1 cellular context compared by ENCODE assay signal in the genomic region with DNA sequence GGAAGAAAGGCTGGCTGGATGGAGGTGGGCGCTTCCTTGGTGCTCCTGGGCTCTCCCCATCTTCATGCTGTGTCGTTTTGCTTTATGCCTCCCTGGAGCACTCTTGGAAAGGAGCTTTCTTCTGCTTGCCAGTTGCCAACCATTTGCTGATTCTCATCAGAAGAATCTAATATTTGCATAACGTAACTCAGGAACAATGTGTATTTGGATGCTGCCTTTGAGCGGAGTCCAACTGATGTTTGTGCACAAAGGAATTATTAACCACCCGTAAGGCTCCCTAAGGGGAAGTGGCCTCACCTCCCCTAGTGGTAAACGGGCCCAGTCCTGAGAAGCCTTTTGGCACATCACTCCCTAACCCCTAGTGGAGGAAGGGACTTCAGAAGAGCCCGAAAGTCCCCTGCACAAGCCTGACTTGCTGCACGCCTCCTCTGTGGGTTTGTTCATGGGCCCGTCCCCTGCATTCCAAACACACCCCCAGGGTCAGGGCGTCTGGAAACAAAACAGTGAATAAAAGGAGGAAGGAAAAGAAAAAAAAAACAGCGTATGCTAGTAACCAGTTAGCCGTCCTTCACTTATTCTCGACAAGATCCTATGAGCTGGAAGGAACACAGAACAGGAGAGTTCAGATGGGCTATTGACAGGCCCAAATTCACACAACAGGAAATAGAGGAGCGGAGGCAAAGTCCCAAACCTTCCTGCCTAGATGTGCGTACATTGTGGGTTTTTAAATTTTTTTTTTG.
TF ChIP-seq lines count a peak whose summit lies in the region.

No MANE protein-coding gene starts in this region.

TF ChIP-seq in HepG2, 621 proteins besides CTCF, POLR2A, EP300 and RAD21 (continued from another document and continues in another):
- TF ChIP-seq, protein P1, sequence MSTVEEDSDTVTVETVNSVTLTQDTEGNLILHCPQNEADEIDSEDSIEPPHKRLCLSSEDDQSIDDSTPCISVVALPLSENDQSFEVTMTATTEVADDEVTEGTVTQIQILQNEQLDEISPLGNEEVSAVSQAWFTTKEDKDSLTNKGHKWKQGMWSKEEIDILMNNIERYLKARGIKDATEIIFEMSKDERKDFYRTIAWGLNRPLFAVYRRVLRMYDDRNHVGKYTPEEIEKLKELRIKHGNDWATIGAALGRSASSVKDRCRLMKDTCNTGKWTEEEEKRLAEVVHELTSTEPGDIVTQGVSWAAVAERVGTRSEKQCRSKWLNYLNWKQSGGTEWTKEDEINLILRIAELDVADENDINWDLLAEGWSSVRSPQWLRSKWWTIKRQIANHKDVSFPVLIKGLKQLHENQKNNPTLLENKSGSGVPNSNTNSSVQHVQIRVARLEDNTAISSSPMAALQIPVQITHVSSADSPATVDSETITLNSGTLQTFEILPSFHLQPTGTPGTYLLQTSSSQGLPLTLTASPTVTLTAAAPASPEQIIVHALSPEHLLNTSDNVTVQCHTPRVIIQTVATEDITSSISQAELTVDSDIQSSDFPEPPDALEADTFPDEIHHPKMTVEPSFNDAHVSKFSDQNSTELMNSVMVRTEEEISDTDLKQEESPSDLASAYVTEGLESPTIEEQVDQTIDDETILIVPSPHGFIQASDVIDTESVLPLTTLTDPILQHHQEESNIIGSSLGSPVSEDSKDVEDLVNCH (CRISPR knock-in tag; IDR thresholded peaks at IDR 0.05), result no peak
- TF ChIP-seq KDM4B (CRISPR knock-in tag; IDR thresholded peaks at IDR 0.05) (no peak; the same call in 1 of the 2 replicates), ZSCAN29 (CRISPR knock-in tag; conservative IDR thresholded peaks at IDR 0.05) (no peak), KLF12 (CRISPR knock-in tag; IDR thresholded peaks at IDR 0.05; ENCODE audit: borderline replicate concordance) (peak; percentile 44; the same call in 1 of the 2 replicates), SATB2 (CRISPR knock-in tag; IDR thresholded peaks at IDR 0.05) (no peak; the same call in 1 of the 2 replicates), ZNF143 (CRISPR knock-in tag; IDR thresholded peaks at IDR 0.05) (0 out of 2 replicates have a peak, but pooled peaks have one; percentile 23), ZFP1 (CRISPR knock-in tag; IDR thresholded peaks at IDR 0.05) (0 out of 2 replicates have a peak, but pooled peaks have one; percentile 24), ZNF260 (CRISPR knock-in tag; IDR thresholded peaks at IDR 0.05; ENCODE audit: borderline replicate concordance, low read depth) (no peak), ZNF337 (CRISPR knock-in tag; IDR thresholded peaks at IDR 0.05; ENCODE audit: borderline replicate concordance, low read depth) (no peak), TMF1 (CRISPR knock-in tag; IDR thresholded peaks at IDR 0.05; ENCODE audit: low read depth) (no peak), NPAS2 (CRISPR knock-in tag; IDR thresholded peaks at IDR 0.05; ENCODE audit: borderline replicate concordance) (0 out of 2 replicates have a peak, but pooled peaks have one; percentile 44), FOSL1 (CRISPR knock-in tag; IDR thresholded peaks at IDR 0.05; ENCODE audit: borderline replicate concordance) (no peak), ZFP36 (IDR thresholded peaks at IDR 0.05; ENCODE audit: borderline replicate concordance, low read depth, low read length, partially characterized antibody) (no peak), TCF7 (IDR thresholded peaks at IDR 0.05; ENCODE audit: low read depth) (peak; percentile 95), CHD2 (IDR thresholded peaks at IDR 0.05; ENCODE audit: low read depth, low read length) (no peak), ZNF160 (CRISPR knock-in tag; IDR thresholded peaks at IDR 0.05) (no peak), ZNF564 (CRISPR knock-in tag; IDR thresholded peaks at IDR 0.05) (peak; percentile 46), SALL1 (CRISPR knock-in tag; IDR thresholded peaks at IDR 0.05) (peak; percentile 98), ZNF556 (CRISPR knock-in tag; IDR thresholded peaks at IDR 0.05; ENCODE audit: borderline replicate concordance) (peak; percentile 36; the same call in 1 of the 2 replicates), ZBTB42 (CRISPR knock-in tag; IDR thresholded peaks at IDR 0.05) (0 out of 2 replicates have a peak, but pooled peaks have one; percentile 69), PCBP1 (IDR thresholded peaks at IDR 0.05; ENCODE audit: borderline replicate concordance, low read depth, low read length) (no peak), TBL1XR1 (IDR thresholded peaks at IDR 0.05; ENCODE audit: borderline replicate concordance, low read length, partially characterized antibody) (peak; percentile 71), HHEX (CRISPR knock-in tag; IDR thresholded peaks at IDR 0.05) (peak; percentile 77), AHR (CRISPR knock-in tag; IDR thresholded peaks at IDR 0.05) (0 out of 2 replicates have a peak, but pooled peaks have one; percentile 27), ATF7-NPFF (CRISPR knock-in tag; IDR thresholded peaks at IDR 0.05; ENCODE audit: low read depth) (0 out of 2 replicates have a peak, but pooled peaks have one; percentile 35), ZNF10 (CRISPR knock-in tag; IDR thresholded peaks at IDR 0.05; ENCODE audit: borderline replicate concordance, low read depth) (no peak), KDM5B (CRISPR knock-in tag; IDR thresholded peaks at IDR 0.05; ENCODE audit: borderline replicate concordance) (no peak), ZSCAN12 (CRISPR knock-in tag; IDR thresholded peaks at IDR 0.05) (no peak), ZNF678 (CRISPR knock-in tag; IDR thresholded peaks at IDR 0.05) (no peak), ZFP41 (CRISPR knock-in tag; IDR thresholded peaks at IDR 0.05; ENCODE audit: borderline replicate concordance) (no peak)
- TF ChIP-seq, protein P2, sequence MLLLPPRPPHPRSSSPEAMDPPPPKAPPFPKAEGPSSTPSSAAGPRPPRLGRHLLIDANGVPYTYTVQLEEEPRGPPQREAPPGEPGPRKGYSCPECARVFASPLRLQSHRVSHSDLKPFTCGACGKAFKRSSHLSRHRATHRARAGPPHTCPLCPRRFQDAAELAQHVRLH (CRISPR knock-in tag; IDR thresholded peaks at IDR 0.05; ENCODE audit: borderline replicate concordance, low read depth), result peak; percentile 64; the same call in 1 of the 2 replicates
- TF ChIP-seq, protein P3, sequence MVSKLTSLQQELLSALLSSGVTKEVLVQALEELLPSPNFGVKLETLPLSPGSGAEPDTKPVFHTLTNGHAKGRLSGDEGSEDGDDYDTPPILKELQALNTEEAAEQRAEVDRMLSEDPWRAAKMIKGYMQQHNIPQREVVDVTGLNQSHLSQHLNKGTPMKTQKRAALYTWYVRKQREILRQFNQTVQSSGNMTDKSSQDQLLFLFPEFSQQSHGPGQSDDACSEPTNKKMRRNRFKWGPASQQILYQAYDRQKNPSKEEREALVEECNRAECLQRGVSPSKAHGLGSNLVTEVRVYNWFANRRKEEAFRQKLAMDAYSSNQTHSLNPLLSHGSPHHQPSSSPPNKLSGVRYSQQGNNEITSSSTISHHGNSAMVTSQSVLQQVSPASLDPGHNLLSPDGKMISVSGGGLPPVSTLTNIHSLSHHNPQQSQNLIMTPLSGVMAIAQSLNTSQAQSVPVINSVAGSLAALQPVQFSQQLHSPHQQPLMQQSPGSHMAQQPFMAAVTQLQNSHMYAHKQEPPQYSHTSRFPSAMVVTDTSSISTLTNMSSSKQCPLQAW (CRISPR knock-in tag; IDR thresholded peaks at IDR 0.05), result peak; percentile 99
- TF ChIP-seq, protein P4, sequence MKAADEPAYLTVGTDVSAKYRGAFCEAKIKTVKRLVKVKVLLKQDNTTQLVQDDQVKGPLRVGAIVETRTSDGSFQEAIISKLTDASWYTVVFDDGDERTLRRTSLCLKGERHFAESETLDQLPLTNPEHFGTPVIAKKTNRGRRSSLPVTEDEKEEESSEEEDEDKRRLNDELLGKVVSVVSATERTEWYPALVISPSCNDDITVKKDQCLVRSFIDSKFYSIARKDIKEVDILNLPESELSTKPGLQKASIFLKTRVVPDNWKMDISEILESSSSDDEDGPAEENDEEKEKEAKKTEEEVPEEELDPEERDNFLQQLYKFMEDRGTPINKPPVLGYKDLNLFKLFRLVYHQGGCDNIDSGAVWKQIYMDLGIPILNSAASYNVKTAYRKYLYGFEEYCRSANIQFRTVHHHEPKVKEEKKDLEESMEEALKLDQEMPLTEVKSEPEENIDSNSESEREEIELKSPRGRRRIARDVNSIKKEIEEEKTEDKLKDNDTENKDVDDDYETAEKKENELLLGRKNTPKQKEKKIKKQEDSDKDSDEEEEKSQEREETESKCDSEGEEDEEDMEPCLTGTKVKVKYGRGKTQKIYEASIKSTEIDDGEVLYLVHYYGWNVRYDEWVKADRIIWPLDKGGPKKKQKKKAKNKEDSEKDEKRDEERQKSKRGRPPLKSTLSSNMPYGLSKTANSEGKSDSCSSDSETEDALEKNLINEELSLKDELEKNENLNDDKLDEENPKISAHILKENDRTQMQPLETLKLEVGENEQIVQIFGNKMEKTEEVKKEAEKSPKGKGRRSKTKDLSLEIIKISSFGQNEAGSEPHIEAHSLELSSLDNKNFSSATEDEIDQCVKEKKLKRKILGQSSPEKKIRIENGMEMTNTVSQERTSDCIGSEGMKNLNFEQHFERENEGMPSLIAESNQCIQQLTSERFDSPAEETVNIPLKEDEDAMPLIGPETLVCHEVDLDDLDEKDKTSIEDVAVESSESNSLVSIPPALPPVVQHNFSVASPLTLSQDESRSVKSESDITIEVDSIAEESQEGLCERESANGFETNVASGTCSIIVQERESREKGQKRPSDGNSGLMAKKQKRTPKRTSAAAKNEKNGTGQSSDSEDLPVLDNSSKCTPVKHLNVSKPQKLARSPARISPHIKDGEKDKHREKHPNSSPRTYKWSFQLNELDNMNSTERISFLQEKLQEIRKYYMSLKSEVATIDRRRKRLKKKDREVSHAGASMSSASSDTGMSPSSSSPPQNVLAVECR (CRISPR knock-in tag; IDR thresholded peaks at IDR 0.05; ENCODE audit: borderline replicate concordance), result peak; percentile 53; the same call in 1 of the 2 replicates
- TF ChIP-seq, protein P5, sequence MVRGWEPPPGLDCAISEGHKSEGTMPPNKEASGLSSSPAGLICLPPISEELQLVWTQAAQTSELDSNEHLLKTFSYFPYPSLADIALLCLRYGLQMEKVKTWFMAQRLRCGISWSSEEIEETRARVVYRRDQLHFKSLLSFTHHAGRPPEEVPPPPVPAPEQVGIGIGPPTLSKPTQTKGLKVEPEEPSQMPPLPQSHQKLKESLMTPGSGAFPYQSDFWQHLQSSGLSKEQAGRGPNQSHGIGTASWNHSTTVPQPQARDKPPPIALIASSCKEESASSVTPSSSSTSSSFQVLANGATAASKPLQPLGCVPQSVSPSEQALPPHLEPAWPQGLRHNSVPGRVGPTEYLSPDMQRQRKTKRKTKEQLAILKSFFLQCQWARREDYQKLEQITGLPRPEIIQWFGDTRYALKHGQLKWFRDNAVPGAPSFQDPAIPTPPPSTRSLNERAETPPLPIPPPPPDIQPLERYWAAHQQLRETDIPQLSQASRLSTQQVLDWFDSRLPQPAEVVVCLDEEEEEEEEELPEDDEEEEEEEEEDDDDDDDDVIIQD (CRISPR knock-in tag; IDR thresholded peaks at IDR 0.05; ENCODE audit: low read depth), result peak; percentile 60
- TF ChIP-seq, protein P6, sequence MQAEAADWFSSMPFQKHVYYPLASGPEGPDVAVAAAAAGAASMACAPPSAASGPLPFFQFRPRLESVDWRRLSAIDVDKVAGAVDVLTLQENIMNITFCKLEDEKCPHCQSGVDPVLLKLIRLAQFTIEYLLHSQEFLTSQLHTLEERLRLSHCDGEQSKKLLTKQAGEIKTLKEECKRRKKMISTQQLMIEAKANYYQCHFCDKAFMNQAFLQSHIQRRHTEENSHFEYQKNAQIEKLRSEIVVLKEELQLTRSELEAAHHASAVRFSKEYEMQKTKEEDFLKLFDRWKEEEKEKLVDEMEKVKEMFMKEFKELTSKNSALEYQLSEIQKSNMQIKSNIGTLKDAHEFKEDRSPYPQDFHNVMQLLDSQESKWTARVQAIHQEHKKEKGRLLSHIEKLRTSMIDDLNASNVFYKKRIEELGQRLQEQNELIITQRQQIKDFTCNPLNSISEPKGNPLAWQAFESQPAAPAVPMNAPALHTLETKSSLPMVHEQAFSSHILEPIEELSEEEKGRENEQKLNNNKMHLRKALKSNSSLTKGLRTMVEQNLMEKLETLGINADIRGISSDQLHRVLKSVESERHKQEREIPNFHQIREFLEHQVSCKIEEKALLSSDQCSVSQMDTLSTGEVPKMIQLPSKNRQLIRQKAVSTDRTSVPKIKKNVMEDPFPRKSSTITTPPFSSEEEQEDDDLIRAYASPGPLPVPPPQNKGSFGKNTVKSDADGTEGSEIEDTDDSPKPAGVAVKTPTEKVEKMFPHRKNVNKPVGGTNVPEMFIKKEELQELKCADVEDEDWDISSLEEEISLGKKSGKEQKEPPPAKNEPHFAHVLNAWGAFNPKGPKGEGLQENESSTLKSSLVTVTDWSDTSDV (CRISPR knock-in tag; IDR thresholded peaks at IDR 0.05), result no peak
- TF ChIP-seq, protein P7, sequence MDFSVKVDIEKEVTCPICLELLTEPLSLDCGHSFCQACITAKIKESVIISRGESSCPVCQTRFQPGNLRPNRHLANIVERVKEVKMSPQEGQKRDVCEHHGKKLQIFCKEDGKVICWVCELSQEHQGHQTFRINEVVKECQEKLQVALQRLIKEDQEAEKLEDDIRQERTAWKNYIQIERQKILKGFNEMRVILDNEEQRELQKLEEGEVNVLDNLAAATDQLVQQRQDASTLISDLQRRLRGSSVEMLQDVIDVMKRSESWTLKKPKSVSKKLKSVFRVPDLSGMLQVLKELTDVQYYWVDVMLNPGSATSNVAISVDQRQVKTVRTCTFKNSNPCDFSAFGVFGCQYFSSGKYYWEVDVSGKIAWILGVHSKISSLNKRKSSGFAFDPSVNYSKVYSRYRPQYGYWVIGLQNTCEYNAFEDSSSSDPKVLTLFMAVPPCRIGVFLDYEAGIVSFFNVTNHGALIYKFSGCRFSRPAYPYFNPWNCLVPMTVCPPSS (IDR thresholded peaks at IDR 0.05), result no peak
- TF ChIP-seq, protein P8, sequence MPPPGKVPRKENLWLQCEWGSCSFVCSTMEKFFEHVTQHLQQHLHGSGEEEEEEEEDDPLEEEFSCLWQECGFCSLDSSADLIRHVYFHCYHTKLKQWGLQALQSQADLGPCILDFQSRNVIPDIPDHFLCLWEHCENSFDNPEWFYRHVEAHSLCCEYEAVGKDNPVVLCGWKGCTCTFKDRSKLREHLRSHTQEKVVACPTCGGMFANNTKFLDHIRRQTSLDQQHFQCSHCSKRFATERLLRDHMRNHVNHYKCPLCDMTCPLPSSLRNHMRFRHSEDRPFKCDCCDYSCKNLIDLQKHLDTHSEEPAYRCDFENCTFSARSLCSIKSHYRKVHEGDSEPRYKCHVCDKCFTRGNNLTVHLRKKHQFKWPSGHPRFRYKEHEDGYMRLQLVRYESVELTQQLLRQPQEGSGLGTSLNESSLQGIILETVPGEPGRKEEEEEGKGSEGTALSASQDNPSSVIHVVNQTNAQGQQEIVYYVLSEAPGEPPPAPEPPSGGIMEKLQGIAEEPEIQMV (CRISPR knock-in tag; IDR thresholded peaks at IDR 0.05; ENCODE audit: low read depth), result no peak
- TF ChIP-seq, protein P9, sequence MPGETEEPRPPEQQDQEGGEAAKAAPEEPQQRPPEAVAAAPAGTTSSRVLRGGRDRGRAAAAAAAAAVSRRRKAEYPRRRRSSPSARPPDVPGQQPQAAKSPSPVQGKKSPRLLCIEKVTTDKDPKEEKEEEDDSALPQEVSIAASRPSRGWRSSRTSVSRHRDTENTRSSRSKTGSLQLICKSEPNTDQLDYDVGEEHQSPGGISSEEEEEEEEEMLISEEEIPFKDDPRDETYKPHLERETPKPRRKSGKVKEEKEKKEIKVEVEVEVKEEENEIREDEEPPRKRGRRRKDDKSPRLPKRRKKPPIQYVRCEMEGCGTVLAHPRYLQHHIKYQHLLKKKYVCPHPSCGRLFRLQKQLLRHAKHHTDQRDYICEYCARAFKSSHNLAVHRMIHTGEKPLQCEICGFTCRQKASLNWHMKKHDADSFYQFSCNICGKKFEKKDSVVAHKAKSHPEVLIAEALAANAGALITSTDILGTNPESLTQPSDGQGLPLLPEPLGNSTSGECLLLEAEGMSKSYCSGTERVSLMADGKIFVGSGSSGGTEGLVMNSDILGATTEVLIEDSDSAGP (CRISPR knock-in tag; IDR thresholded peaks at IDR 0.05; ENCODE audit: borderline replicate concordance), result no peak; the same call in none of the 2 replicates
